Comparison of ENCODE assay signal across 9 cellular contexts in genomic region chr3:11306815-11307589, GRCh38. TPM values are rescaled to one million over a fixed set of nuclear protein-coding genes. Genes with fewer than 3 reads are reported as not detected.
DNase-seq lines count a peak whose midpoint lies in the region; ATAC-seq, FAIRE-seq and TF ChIP-seq lines count a peak whose summit lies in the region.
"Had no signal": no experiment of that assay in that cellular context is flagged by ENCODE, and none has a peak within 500 bp of the region (broad histone marks: within the 10 kb centered on the region; RNA-seq: fewer than 3 reads in every experiment).

No MANE protein-coding gene starts in this region.

- no peak for DNase-seq in activated CD4-positive, CD25-positive, alpha-beta regulatory T cell treated with anti-CD3 and anti-CD28 coated beads, Interleukin-2, amount 50 U/mL, for 72 hours
- DNase-seq in T-helper 17 cell (no peak), fibroblast of the aortic adventitia (ENCODE audit: low read depth) (peak; percentile 55), pancreas (no peak), pons (ENCODE audit: low spot score) (no peak)
- DNase-seq in stimulated activated effector memory CD8-positive, alpha-beta T cell treated with anti-CD3 and anti-CD28 coated beads, Interleukin-12 subunit alpha, Interleukin-12 subunit beta, amount 100 ng/mL, for 72 hours (ENCODE audit: low spot score in 2 of 2) = no peak
- DNase-seq: ACHN had no signal

- no peaks in the 10 kb centered on the region for H3K9me3 ChIP-seq in T-helper 17 cell (ENCODE audit: control insufficient read depth, low read length, poor library complexity, severe bottlenecking)
- no peaks in the 10 kb centered on the region for H3K9me3 ChIP-seq in pancreas

- peak overlapping the region; percentile 61 for H3K27ac Mint-ChIP-seq in T-helper 17 cell
- peak overlapping the region; percentile 86 for H3K27ac Mint-ChIP-seq in stimulated activated effector memory CD8-positive, alpha-beta T cell treated with anti-CD3 and anti-CD28 coated beads, Interleukin-12 subunit alpha, Interleukin-12 subunit beta, amount 100 ng/mL, for 72 hours

- no peaks in the 10 kb centered on the region for H3K27me3 Mint-ChIP-seq in T-helper 17 cell

- no peak overlapping the region for H3K4me3 Mint-ChIP-seq in T-helper 17 cell
- H3K4me3 Mint-ChIP-seq in stimulated activated effector memory CD8-positive, alpha-beta T cell treated with anti-CD3 and anti-CD28 coated beads, Interleukin-12 subunit alpha, Interleukin-12 subunit beta, amount 100 ng/mL, for 72 hours = no peak overlapping the region

- H3K4me3 ChIP-seq in fibroblast of the aortic adventitia (ENCODE audit: low read depth, low read length) (no peak overlapping the region), pancreas (no peak overlapping the region)

- peaks cover 9 to 28% (median 11%) of the 10 kb centered on the region in 3 donors for H3K36me3 ChIP-seq in pancreas

- peak; percentile 88 to 91 for ATAC-seq in activated CD4-positive, CD25-positive, alpha-beta regulatory T cell treated with anti-CD3 and anti-CD28 coated beads, Interleukin-2, amount 50 U/mL, for 24 hours
- ATAC-seq in T-helper 17 cell = peak; percentile 52
- ATAC-seq in stimulated activated effector memory CD8-positive, alpha-beta T cell treated with anti-CD3 and anti-CD28 coated beads, Interleukin-12 subunit alpha, Interleukin-12 subunit beta, amount 100 ng/mL, for 72 hours = peak; percentile 88
- no peak for ATAC-seq in SK-N-SH treated with all-trans-retinoic acid at 6 μM for 48 hours
- ATAC-seq in pancreas = no peak

- H3K27ac ChIP-seq in pancreas = peak overlapping the region in 1 of 4 donors; percentile 58

- TF ChIP-seq CTCF in fibroblast of the aortic adventitia (IDR thresholded peaks at IDR 0.05; ENCODE audit: insufficient read depth, low read length) = no peak
- TF ChIP-seq CTCF in pancreas (IDR thresholded peaks at IDR 0.05) = no peak

- H3K4me1 Mint-ChIP-seq in T-helper 17 cell = peaks cover 20% of the 10 kb centered on the region
- peaks cover 31% of the 10 kb centered on the region for H3K4me1 Mint-ChIP-seq in stimulated activated effector memory CD8-positive, alpha-beta T cell treated with anti-CD3 and anti-CD28 coated beads, Interleukin-12 subunit alpha, Interleukin-12 subunit beta, amount 100 ng/mL, for 72 hours

- intact Hi-C loops in pancreas (cut with DNase I) = no loop called here

- H3K9me3 Mint-ChIP-seq in stimulated activated effector memory CD8-positive, alpha-beta T cell treated with anti-CD3 and anti-CD28 coated beads, Interleukin-12 subunit alpha, Interleukin-12 subunit beta, amount 100 ng/mL, for 72 hours = no peaks in the 10 kb centered on the region

- H3K27me3 ChIP-seq in pancreas = no peaks in the 10 kb centered on the region

- H3K4me1 ChIP-seq in pancreas = no peaks in the 10 kb centered on the region

- no peak for FAIRE-seq in pancreas (lab: Jason Lieb, UNC)

- 67 to 77% methylated on average over 5 of the region's 5 CpGs for WGBS in pancreas, 2 donors

- peaks cover 15% of the 10 kb centered on the region for H3K36me3 Mint-ChIP-seq in T-helper 17 cell (ENCODE audit: low read depth)
- peaks cover 80% of the 10 kb centered on the region for H3K36me3 Mint-ChIP-seq in stimulated activated effector memory CD8-positive, alpha-beta T cell treated with anti-CD3 and anti-CD28 coated beads, Interleukin-12 subunit alpha, Interleukin-12 subunit beta, amount 100 ng/mL, for 72 hours

TF ChIP-seq in SK-N-SH treated with all-trans-retinoic acid at 6 μM for 48 hours, 23 proteins besides CTCF, POLR2A, EP300 and RAD21:
- TF ChIP-seq ZNF8 (CRISPR knock-in tag; IDR thresholded peaks at IDR 0.05) = no peak
- TF ChIP-seq BACH2 (CRISPR knock-in tag; IDR thresholded peaks at IDR 0.05; ENCODE audit: borderline replicate concordance) = no peak
- TF ChIP-seq TCF4 (CRISPR knock-in tag; IDR thresholded peaks at IDR 0.05; ENCODE audit: borderline replicate concordance) = no peak
- TF ChIP-seq ISL1 (CRISPR knock-in tag; IDR thresholded peaks at IDR 0.05) = no peak
- no peak for TF ChIP-seq TOX (CRISPR knock-in tag; IDR thresholded peaks at IDR 0.05; ENCODE audit: borderline replicate concordance)
- no peak for TF ChIP-seq ZFP30 (CRISPR knock-in tag; IDR thresholded peaks at IDR 0.05)
- no peak for TF ChIP-seq POU6F1 (CRISPR knock-in tag; IDR thresholded peaks at IDR 0.05; ENCODE audit: borderline replicate concordance, low read depth)
- no peak for TF ChIP-seq OSR1 (CRISPR knock-in tag; IDR thresholded peaks at IDR 0.05)
- TF ChIP-seq PATZ1 (CRISPR knock-in tag; IDR thresholded peaks at IDR 0.05; ENCODE audit: borderline replicate concordance) = no peak
- TF ChIP-seq ESRRG (CRISPR knock-in tag; IDR thresholded peaks at IDR 0.05) = no peak

RNA-seq across cellular contexts. Expression of gene ATG7, which starts 34.8 kb away (rescaled TPM):
- total RNA-seq in T-helper 17 cell = 10 to 100 TPM; 34.0 to 36.9 TPM
- total RNA-seq in fibroblast of the aortic adventitia (ENCODE audit: low replicate concordance) = 97.9 and 142 TPM in 2 replicates
- total RNA-seq in pancreas = 10 to 100 TPM; 13.0 to 28.0 (median 16.6) TPM
- 1 to 10 TPM; 5.1 to 6.1 TPM for polyA plus RNA-seq in pancreas

Comparison
In these comparisons a context has a peak if more than half of its experiments do, and no peak if none do; other contexts are left out.
1. ATAC-seq: peak in activated CD4-positive, CD25-positive, alpha-beta regulatory T cell treated with anti-CD3 and anti-CD28 coated beads, Interleukin-2, amount 50 U/mL, for 24 hours (2 of 2), T-helper 17 cell (single experiment) and stimulated activated effector memory CD8-positive, alpha-beta T cell treated with anti-CD3 and anti-CD28 coated beads, Interleukin-12 subunit alpha, Interleukin-12 subunit beta, amount 100 ng/mL, for 72 hours (single experiment); none in SK-N-SH treated with all-trans-retinoic acid at 6 μM for 48 hours (single experiment) and pancreas (0 of 4).